ENCODE assay signal across 20 cellular contexts in genomic region chr15:48823237-48823636, GRCh38. TPM values are rescaled to one million over a fixed set of nuclear protein-coding genes. Genes with fewer than 3 reads are reported as not detected.
DNase-seq lines count a peak whose midpoint lies in the region; ATAC-seq and TF ChIP-seq lines count a peak whose summit lies in the region.
"Had no signal": no experiment of that assay in that cellular context is flagged by ENCODE, and none has a peak within 500 bp of the region (broad histone marks: within the 10 kb centered on the region; RNA-seq: fewer than 3 reads in every experiment).

No MANE protein-coding gene starts in this region.

- in situ Hi-C loops in HAP-1 (cut with MboI; ENCODE audit: low sequenced_read_pairs): no loop called here

- no peaks in the 10 kb centered on the region for H3K9me3 Mint-ChIP-seq in WTC11
- no peaks in the 10 kb centered on the region for H3K9me3 Mint-ChIP-seq in stimulated activated memory B cell treated with anti-CD40 and anti-IgM and Interleukin-4, amounts not matched to agents 10 μg/mL and 1 μg/mL and 100 μg/mL, for 72 hours
- H3K9me3 Mint-ChIP-seq: activated naive CD4-positive, alpha-beta T cell treated with anti-CD3 and anti-CD28 coated beads, Interleukin-2, amount 50 U/mL, for 24 hours had no signal

- no peak for TF ChIP-seq POLR2A in lower leg skin (IDR thresholded peaks at IDR 0.05)

- no peak for TF ChIP-seq CTCF in WTC11 (IDR thresholded peaks at IDR 0.05)
- TF ChIP-seq CTCF in lower leg skin (IDR thresholded peaks at IDR 0.05): no peak

- peaks cover 12% of the 10 kb centered on the region for H3K4me1 Mint-ChIP-seq in WTC11
- no peaks in the 10 kb centered on the region for H3K4me1 Mint-ChIP-seq in stimulated activated memory B cell treated with anti-CD40 and anti-IgM and Interleukin-4, amounts not matched to agents 10 μg/mL and 1 μg/mL and 100 μg/mL, for 72 hours
- H3K4me1 Mint-ChIP-seq: activated naive CD4-positive, alpha-beta T cell treated with anti-CD3 and anti-CD28 coated beads, Interleukin-2, amount 50 U/mL, for 24 hours had no signal

- H3K4me3 ChIP-seq in HAP-1 (no peak overlapping the region), lower leg skin (ENCODE audit: low read depth, poor library complexity, severe bottlenecking) (no peak overlapping the region)
- H3K4me3 ChIP-seq: esophagus squamous epithelium, left lung, pancreas, transverse colon had no signal

- no peaks in the 10 kb centered on the region for H3K36me3 ChIP-seq in HAP-1 (replicated peaks)
- H3K36me3 ChIP-seq: esophagus squamous epithelium, left lung, pancreas, transverse colon had no signal

- WGBS in lower leg skin, 2 donors: 11 to 18% methylated on average over 1 of the region's 1 CpG

- POLR2A ChIA-PET in WTC11 (lab: Charles Lee): interaction anchor here (1.3 kb wide), 1 partner anchor 13 kb away, joined by 6 read pairs; the partner anchor contains the start of gene CEP152

- no peak overlapping the region for H3K4me3 Mint-ChIP-seq in WTC11
- no peak overlapping the region for H3K4me3 Mint-ChIP-seq in stimulated activated memory B cell treated with anti-CD40 and anti-IgM and Interleukin-4, amounts not matched to agents 10 μg/mL and 1 μg/mL and 100 μg/mL, for 72 hours
- H3K4me3 Mint-ChIP-seq: activated CD4-positive, alpha-beta memory T cell treated with anti-CD3 and anti-CD28 coated beads for 36 hours; activated naive CD4-positive, alpha-beta T cell treated with anti-CD3 and anti-CD28 coated beads, Interleukin-2, amount 50 U/mL, for 24 hours; activated T-cell treated with anti-CD3 and anti-CD28 coated beads, Interleukin-2, amount 50 U/mL, for 4 hours; CD8-positive, alpha-beta T cell had no signal

- no peaks in the 10 kb centered on the region for H3K27me3 Mint-ChIP-seq in WTC11 (ENCODE audit: low read depth)
- peaks cover 13% of the 10 kb centered on the region for H3K27me3 Mint-ChIP-seq in stimulated activated memory B cell treated with anti-CD40 and anti-IgM and Interleukin-4, amounts not matched to agents 10 μg/mL and 1 μg/mL and 100 μg/mL, for 72 hours
- H3K27me3 Mint-ChIP-seq: activated naive CD4-positive, alpha-beta T cell treated with anti-CD3 and anti-CD28 coated beads, Interleukin-2, amount 50 U/mL, for 24 hours had no signal

- H3K4me1 ChIP-seq in HAP-1: peaks cover 10% of the 10 kb centered on the region
- H3K4me1 ChIP-seq: left lung, pancreas, transverse colon had no signal

- intact Hi-C loops in lower leg skin (cut with DNase I; ENCODE audit: low total_unique reads): no loop called here

- CTCF ChIA-PET in WTC11 (lab: Charles Lee): interaction anchor here (0.6 to 1.2 kb wide), 6 partner anchors 12 to 153 kb away, joined by 3 to 13 read pairs (median 4); partner anchors contain the start of gene CEP152

- H3K27ac Mint-ChIP-seq in WTC11: peak overlapping the region; percentile 28; the same call in 1 of the 2 replicates
- no peak overlapping the region for H3K27ac Mint-ChIP-seq in stimulated activated memory B cell treated with anti-CD40 and anti-IgM and Interleukin-4, amounts not matched to agents 10 μg/mL and 1 μg/mL and 100 μg/mL, for 72 hours
- H3K27ac Mint-ChIP-seq: activated CD4-positive, alpha-beta memory T cell treated with anti-CD3 and anti-CD28 coated beads for 36 hours; activated naive CD4-positive, alpha-beta T cell treated with anti-CD3 and anti-CD28 coated beads, Interleukin-2, amount 50 U/mL, for 24 hours; CD8-positive, alpha-beta T cell had no signal

- no peaks in the 10 kb centered on the region for H3K27me3 ChIP-seq in HAP-1 (ENCODE audit: low read depth)
- H3K27me3 ChIP-seq: esophagus squamous epithelium, left lung, pancreas, transverse colon had no signal

- peak; percentile 99 for ATAC-seq in WTC11
- no peak for ATAC-seq in stimulated activated memory B cell treated with anti-CD40 and anti-IgM and Interleukin-4, amounts not matched to agents 10 μg/mL and 1 μg/mL and 100 μg/mL, for 72 hours
- ATAC-seq: activated T-cell treated with anti-CD3 and anti-CD28 coated beads, Interleukin-2, amount 50 U/mL, for 4 hours; CD8-positive, alpha-beta T cell; left lung; pancreas; PC-3 had no signal

- H3K9me3 ChIP-seq in HAP-1: no peaks in the 10 kb centered on the region
- H3K9me3 ChIP-seq: esophagus squamous epithelium, pancreas, transverse colon had no signal

- DNase-seq in HAP-1 (ENCODE audit: low spot score in 2 of 2) (peak; percentile 19 to 40), WTC11 (ENCODE audit: low spot score) (peak; percentile 17), iPS DF 19.7 (ENCODE audit: low read depth, low spot score) (peak; percentile 61), NCI-H146 treated with DMSO at 0.1 percent for 48 hours (lab: John Stamatoyannopoulos, UW; ENCODE audit: unreplicated experiment) (no peak), lower leg skin (ENCODE audit: low spot score in 2 of 2) (no peak), NCI-H82 treated with DMSO at 0.1 percent for 48 hours (lab: John Stamatoyannopoulos, UW; ENCODE audit: unreplicated experiment) (no peak)
- DNase-seq: activated CD4-positive, alpha-beta memory T cell treated with anti-CD3 and anti-CD28 coated beads for 36 hours; activated T-cell treated with anti-CD3 and anti-CD28 coated beads, Interleukin-2, amount 50 U/mL, for 4 hours; CD8-positive, alpha-beta T cell; DMS79 treated with DMSO at 0.1 percent for 48 hours; esophagus squamous epithelium; hippocampal formation; left lung; NCI-H187; pancreas; PC-3; stimulated activated naive CD4-positive, alpha-beta T cell; transverse colon had no signal

- H3K36me3 Mint-ChIP-seq in WTC11: no peaks in the 10 kb centered on the region
- no peaks in the 10 kb centered on the region for H3K36me3 Mint-ChIP-seq in stimulated activated memory B cell treated with anti-CD40 and anti-IgM and Interleukin-4, amounts not matched to agents 10 μg/mL and 1 μg/mL and 100 μg/mL, for 72 hours
- H3K36me3 Mint-ChIP-seq: activated CD4-positive, alpha-beta memory T cell treated with anti-CD3 and anti-CD28 coated beads for 36 hours; activated naive CD4-positive, alpha-beta T cell treated with anti-CD3 and anti-CD28 coated beads, Interleukin-2, amount 50 U/mL, for 24 hours; CD8-positive, alpha-beta T cell had no signal

TF ChIP-seq in WTC11, 78 proteins besides CTCF, POLR2A, EP300 and RAD21:
- TF ChIP-seq NFYB (CRISPR knock-in tag; conservative IDR thresholded peaks at IDR 0.05; ENCODE audit: low read depth): no peak
- TF ChIP-seq USF1 (CRISPR knock-in tag; IDR thresholded peaks at IDR 0.05): no peak
- no peak for TF ChIP-seq ZNF425 (CRISPR knock-in tag; conservative IDR thresholded peaks at IDR 0.05)

RNA-seq across cellular contexts. Expression of gene CEP152, which starts 12.4 kb away (rescaled TPM):
- total RNA-seq in WTC11 (2021) (12.8 to 16.7 TPM (median 13.0 TPM) in 3 replicates), lower leg skin (1 to 10 TPM; 2.5 to 4.9 (median 3.5) TPM)

RNA-seq across cellular contexts. Expression of gene EID1, which starts 54.7 kb away (rescaled TPM):
- total RNA-seq in WTC11 (2021): 89.5 to 104 TPM (median 102 TPM) in 3 replicates
- total RNA-seq in lower leg skin: 100 to 1,000 TPM in 1 of 4 donors, 10 to 100 TPM in 3; 58.5 to 127 (median 78.4) TPM

Comparison
In these comparisons a context has a peak if more than half of its experiments do, and no peak if none do; other contexts are left out.
1. DNase-seq: peak in HAP-1 (2 of 2), WTC11 (single experiment) and iPS DF 19.7 (single experiment); none in NCI-H146 treated with DMSO at 0.1 percent for 48 hours (single experiment), lower leg skin (0 of 2) and NCI-H82 treated with DMSO at 0.1 percent for 48 hours (single experiment).